In the genomic region with DNA sequence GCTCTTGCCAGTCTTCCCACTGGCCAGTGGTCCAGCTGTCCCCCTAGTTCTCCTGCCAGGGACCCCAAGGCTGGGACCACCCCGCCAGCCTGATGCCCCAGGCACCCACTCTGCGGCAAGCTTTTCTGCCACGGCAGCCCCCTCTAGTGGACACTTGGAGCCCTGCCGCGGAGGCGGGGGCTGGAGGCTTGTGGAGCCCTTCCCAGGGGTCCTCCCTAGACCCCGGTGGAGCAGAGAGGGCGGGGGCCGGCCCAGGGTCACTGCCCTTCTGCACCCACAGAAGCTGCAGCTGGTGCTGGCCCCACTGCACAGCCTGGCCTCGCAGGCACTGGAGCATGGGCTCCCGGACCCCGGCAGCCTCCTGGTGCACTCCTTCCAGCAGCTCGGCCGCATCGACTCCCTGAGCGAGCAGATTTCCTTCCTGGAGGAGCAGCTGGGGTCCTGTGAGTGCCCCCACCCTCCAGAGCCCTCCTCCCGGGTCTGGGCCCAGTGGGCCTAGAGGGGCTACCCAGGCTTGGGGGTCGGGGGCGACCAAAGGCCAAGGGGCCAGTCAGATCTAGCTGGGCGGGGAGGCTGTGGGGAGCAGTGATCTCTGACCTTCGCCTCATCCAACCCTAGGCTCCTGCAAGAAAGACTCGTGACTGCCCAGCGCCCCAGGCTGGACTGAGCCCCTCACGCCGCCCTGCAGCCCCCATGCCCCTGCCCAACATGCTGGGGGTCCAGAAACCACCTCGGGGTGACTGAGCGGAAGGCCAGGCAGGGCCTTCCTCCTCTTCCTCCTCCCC, we compare ENCODE assay signal across 8 cellular contexts. TPM values are rescaled to one million over a fixed set of nuclear protein-coding genes. Genes with fewer than 3 reads are reported as not detected.
DNase-seq lines count a peak whose midpoint lies in the region; ATAC-seq, FAIRE-seq and TF ChIP-seq lines count a peak whose summit lies in the region.

No MANE protein-coding gene starts in this region.

- POLR2A ChIA-PET in activated CD8-positive, alpha-beta T cell treated with anti-CD3 and anti-CD28 coated beads, Interleukin-2, amount 10 ng/mL, durations not matched to agents 7 days and 5 days (lab: Charles Lee) = interaction anchor here (0.9 to 1.1 kb wide), 2 partner anchors 14 to 56 kb away, joined by 4 to 5 read pairs; no protein-coding TSS in a partner anchor

- H3K4me3 ChIP-seq in fibroblast of villous mesenchyme (ENCODE audit: low read depth, low read length) = no peak overlapping the region

- H3K4me1 Mint-ChIP-seq in CD14-positive monocyte = no peaks in the 10 kb centered on the region
- peaks cover 3% of the 10 kb centered on the region for H3K4me1 Mint-ChIP-seq in activated CD8-positive, alpha-beta T cell treated with anti-CD3 and anti-CD28 coated beads, Interleukin-2, amount 10 ng/mL, durations not matched to agents 7 days and 5 days (ENCODE audit: low read depth)

- intact Hi-C loops in CD14-positive monocyte (cut with micrococcal nuclease) = no loop called here

- no peak for FAIRE-seq in RCC 7860 (lab: Jason Lieb, UNC)

- DNase-seq in CD14-positive monocyte (ENCODE audit: low spot score) (no peak), fibroblast of villous mesenchyme (ENCODE audit: low read depth) (no peak), pons (ENCODE audit: low spot score) (no peak), NCI-H1436 treated with DMSO at 0.1 percent for 48 hours (lab: John Stamatoyannopoulos, UW) (no peak), RCC 7860 (ENCODE audit: low spot score) (no peak)
- DNase-seq in activated CD8-positive, alpha-beta T cell treated with anti-CD3 and anti-CD28 coated beads, Interleukin-2, amount 10 ng/mL, durations not matched to agents 7 days and 5 days = peak; percentile 54
- peak in 2 of 3 donors; percentile 30 to 46 for DNase-seq in stimulated activated CD4-positive, alpha-beta T cell treated with anti-CD3 and anti-CD28 coated beads, Interleukin-12 subunit alpha, Interleukin-12 subunit beta, amount 100 ng/mL, for 48 hours (ENCODE audit: low read depth in 2 of 3, low spot score in 1 of 3)

- H3K27me3 Mint-ChIP-seq in CD14-positive monocyte (ENCODE audit: low read depth in 3 of 3) = peaks cover 21 to 37% (median 25%) of the 10 kb centered on the region in 3 donors
- peaks cover 1% of the 10 kb centered on the region for H3K27me3 Mint-ChIP-seq in activated CD8-positive, alpha-beta T cell treated with anti-CD3 and anti-CD28 coated beads, Interleukin-2, amount 10 ng/mL, durations not matched to agents 7 days and 5 days (ENCODE audit: low read depth)

- no peak overlapping the region for H3K4me3 Mint-ChIP-seq in CD14-positive monocyte
- no peak overlapping the region for H3K4me3 Mint-ChIP-seq in activated CD8-positive, alpha-beta T cell treated with anti-CD3 and anti-CD28 coated beads, Interleukin-2, amount 10 ng/mL, durations not matched to agents 7 days and 5 days

- no peaks in the 10 kb centered on the region for H3K9me3 Mint-ChIP-seq in CD14-positive monocyte
- H3K9me3 Mint-ChIP-seq in activated CD8-positive, alpha-beta T cell treated with anti-CD3 and anti-CD28 coated beads, Interleukin-2, amount 10 ng/mL, durations not matched to agents 7 days and 5 days (ENCODE audit: insufficient read depth) = no peaks in the 10 kb centered on the region

- peaks cover 13 to 30% of the 10 kb centered on the region in 2 donors for H3K36me3 Mint-ChIP-seq in CD14-positive monocyte
- peaks cover 2% of the 10 kb centered on the region for H3K36me3 Mint-ChIP-seq in activated CD8-positive, alpha-beta T cell treated with anti-CD3 and anti-CD28 coated beads, Interleukin-2, amount 10 ng/mL, durations not matched to agents 7 days and 5 days (ENCODE audit: low read depth)

- peak; percentile 61 for ATAC-seq in activated CD8-positive, alpha-beta T cell treated with anti-CD3 and anti-CD28 coated beads, Interleukin-2, amount 10 ng/mL, durations not matched to agents 7 days and 5 days

- TF ChIP-seq CTCF in CD14-positive monocyte (IDR thresholded peaks at IDR 0.05) (peak; percentile 94), fibroblast of villous mesenchyme (IDR thresholded peaks at IDR 0.05; ENCODE audit: insufficient read depth, low read depth, low read length) (peak; percentile 86)

- no peak for TF ChIP-seq EP300 in Ishikawa (IDR thresholded peaks at IDR 0.05; ENCODE audit: borderline replicate concordance)

- no peak overlapping the region for H3K27ac Mint-ChIP-seq in CD14-positive monocyte
- H3K27ac Mint-ChIP-seq in activated CD8-positive, alpha-beta T cell treated with anti-CD3 and anti-CD28 coated beads, Interleukin-2, amount 10 ng/mL, durations not matched to agents 7 days and 5 days = no peak overlapping the region

- TF ChIP-seq RAD21 in Ishikawa (IDR thresholded peaks at IDR 0.05; ENCODE audit: low read depth) = peak; percentile 47

- CTCF ChIA-PET in activated CD8-positive, alpha-beta T cell treated with anti-CD3 and anti-CD28 coated beads, Interleukin-2, amount 10 ng/mL, durations not matched to agents 7 days and 5 days (lab: Charles Lee) = interaction anchor here (0.6 to 2.1 kb wide), 10 partner anchors 10 to 1105 kb away, joined by 3 to 19 read pairs (median 4); a partner anchor contains a TSS

TF ChIP-seq in Ishikawa, 13 proteins besides CTCF, POLR2A, EP300 and RAD21:
- TF ChIP-seq TEAD4 (IDR thresholded peaks at IDR 0.05) (no peak), FOXM1 (IDR thresholded peaks at IDR 0.05; ENCODE audit: borderline replicate concordance, low read depth) (no peak), TCF12 (IDR thresholded peaks at IDR 0.05; ENCODE audit: low read depth) (no peak), ZBTB7A (IDR thresholded peaks at IDR 0.05; ENCODE audit: low read depth) (peak; percentile 81), YY1 (IDR thresholded peaks at IDR 0.05; ENCODE audit: low read depth) (no peak)
- TF ChIP-seq, protein P1, sequence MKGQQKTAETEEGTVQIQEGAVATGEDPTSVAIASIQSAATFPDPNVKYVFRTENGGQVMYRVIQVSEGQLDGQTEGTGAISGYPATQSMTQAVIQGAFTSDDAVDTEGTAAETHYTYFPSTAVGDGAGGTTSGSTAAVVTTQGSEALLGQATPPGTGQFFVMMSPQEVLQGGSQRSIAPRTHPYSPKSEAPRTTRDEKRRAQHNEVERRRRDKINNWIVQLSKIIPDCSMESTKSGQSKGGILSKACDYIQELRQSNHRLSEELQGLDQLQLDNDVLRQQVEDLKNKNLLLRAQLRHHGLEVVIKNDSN (IDR thresholded peaks at IDR 0.05) = no peak
- TF ChIP-seq, protein P2, sequence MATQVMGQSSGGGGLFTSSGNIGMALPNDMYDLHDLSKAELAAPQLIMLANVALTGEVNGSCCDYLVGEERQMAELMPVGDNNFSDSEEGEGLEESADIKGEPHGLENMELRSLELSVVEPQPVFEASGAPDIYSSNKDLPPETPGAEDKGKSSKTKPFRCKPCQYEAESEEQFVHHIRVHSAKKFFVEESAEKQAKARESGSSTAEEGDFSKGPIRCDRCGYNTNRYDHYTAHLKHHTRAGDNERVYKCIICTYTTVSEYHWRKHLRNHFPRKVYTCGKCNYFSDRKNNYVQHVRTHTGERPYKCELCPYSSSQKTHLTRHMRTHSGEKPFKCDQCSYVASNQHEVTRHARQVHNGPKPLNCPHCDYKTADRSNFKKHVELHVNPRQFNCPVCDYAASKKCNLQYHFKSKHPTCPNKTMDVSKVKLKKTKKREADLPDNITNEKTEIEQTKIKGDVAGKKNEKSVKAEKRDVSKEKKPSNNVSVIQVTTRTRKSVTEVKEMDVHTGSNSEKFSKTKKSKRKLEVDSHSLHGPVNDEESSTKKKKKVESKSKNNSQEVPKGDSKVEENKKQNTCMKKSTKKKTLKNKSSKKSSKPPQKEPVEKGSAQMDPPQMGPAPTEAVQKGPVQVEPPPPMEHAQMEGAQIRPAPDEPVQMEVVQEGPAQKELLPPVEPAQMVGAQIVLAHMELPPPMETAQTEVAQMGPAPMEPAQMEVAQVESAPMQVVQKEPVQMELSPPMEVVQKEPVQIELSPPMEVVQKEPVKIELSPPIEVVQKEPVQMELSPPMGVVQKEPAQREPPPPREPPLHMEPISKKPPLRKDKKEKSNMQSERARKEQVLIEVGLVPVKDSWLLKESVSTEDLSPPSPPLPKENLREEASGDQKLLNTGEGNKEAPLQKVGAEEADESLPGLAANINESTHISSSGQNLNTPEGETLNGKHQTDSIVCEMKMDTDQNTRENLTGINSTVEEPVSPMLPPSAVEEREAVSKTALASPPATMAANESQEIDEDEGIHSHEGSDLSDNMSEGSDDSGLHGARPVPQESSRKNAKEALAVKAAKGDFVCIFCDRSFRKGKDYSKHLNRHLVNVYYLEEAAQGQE (IDR thresholded peaks at IDR 0.05; ENCODE audit: low read depth) = no peak

RNA-seq across cellular contexts. Expression of a gene that starts 9.1 kb away (rescaled TPM):
- 1 to 10 TPM; 2.2 to 2.8 TPM for polyA plus RNA-seq in CD14-positive monocyte
- 1 to 10 TPM; 1.9 TPM for total RNA-seq in activated CD8-positive, alpha-beta T cell treated with anti-CD3 and anti-CD28 coated beads, Interleukin-2, amount 10 ng/mL, durations not matched to agents 7 days and 5 days
- 7.7 and 9.9 TPM in 2 replicates for total RNA-seq in fibroblast of villous mesenchyme

RNA-seq across cellular contexts. Expression of a gene that starts 15.4 kb away (rescaled TPM):
- 100 to 1,000 TPM; 116 to 139 TPM for polyA plus RNA-seq in CD14-positive monocyte
- total RNA-seq in activated CD8-positive, alpha-beta T cell treated with anti-CD3 and anti-CD28 coated beads, Interleukin-2, amount 10 ng/mL, durations not matched to agents 7 days and 5 days = 10 to 100 TPM; 32.7 to 33.7 TPM
- 31.5 and 34.5 TPM in 2 replicates for total RNA-seq in fibroblast of villous mesenchyme

RNA-seq across cellular contexts. Expression of a gene that starts 40.5 kb away (rescaled TPM):
- polyA plus RNA-seq in CD14-positive monocyte = under 1 TPM in 1 of 2 donors, not detected in 1; 0.10 TPM
- under 1 TPM in 1 of 2 experiments, not detected in 1; 0.16 TPM for total RNA-seq in activated CD8-positive, alpha-beta T cell treated with anti-CD3 and anti-CD28 coated beads, Interleukin-2, amount 10 ng/mL, durations not matched to agents 7 days and 5 days
- under 0.01 and 0.43 TPM in 2 replicates for total RNA-seq in fibroblast of villous mesenchyme

Comparison
In these comparisons a context has a peak if more than half of its experiments do, and no peak if none do; other contexts are left out.
1. DNase-seq: peak in activated CD8-positive, alpha-beta T cell treated with anti-CD3 and anti-CD28 coated beads, Interleukin-2, amount 10 ng/mL, durations not matched to agents 7 days and 5 days (single experiment) and stimulated activated CD4-positive, alpha-beta T cell treated with anti-CD3 and anti-CD28 coated beads, Interleukin-12 subunit alpha, Interleukin-12 subunit beta, amount 100 ng/mL, for 48 hours (2 of 3); none in CD14-positive monocyte (single experiment), fibroblast of villous mesenchyme (single experiment), pons (single experiment), NCI-H1436 treated with DMSO at 0.1 percent for 48 hours (single experiment) and RCC 7860 (single experiment).